In the genomic region with DNA sequence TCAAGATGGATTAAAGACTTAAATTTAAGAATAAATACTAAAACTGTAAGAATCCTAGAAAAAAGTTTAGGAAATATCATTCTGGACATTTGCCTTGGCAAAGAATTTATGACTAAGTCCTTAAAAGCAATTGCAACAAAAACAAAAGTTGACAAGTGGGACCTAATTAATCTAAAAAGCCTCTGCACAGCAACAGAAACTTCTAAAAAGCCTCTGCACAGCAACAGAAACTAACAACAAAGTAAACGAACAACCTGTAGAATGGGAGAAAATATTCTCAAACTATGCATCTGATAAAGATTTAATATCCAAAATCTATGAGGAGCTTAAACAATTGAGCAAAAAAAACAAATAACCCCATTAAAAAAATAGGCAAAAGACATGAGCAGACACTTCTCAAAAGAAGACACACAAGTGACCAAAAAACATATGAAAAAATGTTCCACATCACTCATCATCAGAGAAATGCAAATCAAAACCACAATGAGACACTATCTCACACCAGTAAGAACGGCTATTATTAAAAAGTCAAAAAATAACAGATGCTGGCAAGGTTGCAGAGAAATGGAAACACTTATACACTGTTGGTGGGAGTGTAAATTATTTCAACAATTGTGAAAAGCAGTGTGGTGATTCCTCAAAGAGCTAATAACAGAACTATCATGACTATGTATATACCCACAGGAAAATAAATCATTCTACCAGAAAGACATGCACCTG, we compare ENCODE assay signal across 15 cellular contexts. TPM values are rescaled to one million over a fixed set of nuclear protein-coding genes. Genes with fewer than 3 reads are reported as not detected.
DNase-seq lines count a peak whose midpoint lies in the region; ATAC-seq lines count a peak whose summit lies in the region.
"Had no signal": no experiment of that assay in that cellular context is flagged by ENCODE, and none has a peak within 500 bp of the region (broad histone marks: within the 10 kb centered on the region; RNA-seq: fewer than 3 reads in every experiment).

No MANE protein-coding gene starts in this region.

- H3K9me3 Mint-ChIP-seq in activated T-helper 2 cell treated with anti-CD3 and anti-CD28 coated beads, Interferon-gamma antibody, Interleukin-2, Interleukin-4, amounts not matched to agents 10 μg/mL and 5 μg/mL and 100 μg/mL, durations not matched to agents 14 hours and 24 hours and 36 hours: no peaks in the 10 kb centered on the region

- H3K4me1 Mint-ChIP-seq in activated T-helper 2 cell treated with anti-CD3 and anti-CD28 coated beads, Interferon-gamma antibody, Interleukin-2, Interleukin-4, amounts not matched to agents 10 μg/mL and 5 μg/mL and 100 μg/mL, durations not matched to agents 14 hours and 24 hours and 36 hours (ENCODE audit: low read depth): no peaks in the 10 kb centered on the region

- ATAC-seq in GM18519 (IDR thresholded peaks at IDR 0.05; ENCODE audit: low FRiP score, unreplicated experiment) (peak; percentile 44), GM21367 (IDR thresholded peaks at IDR 0.05; ENCODE audit: unreplicated experiment) (peak; percentile 44), HG02884 (IDR thresholded peaks at IDR 0.05; ENCODE audit: unreplicated experiment) (peak; percentile 70), HG03469 (IDR thresholded peaks at IDR 0.05; ENCODE audit: unreplicated experiment) (peak; percentile 42)

- intact Hi-C loops in activated T-helper 2 cell treated with anti-CD3 and anti-CD28 coated beads, Interferon-gamma antibody, Interleukin-2, Interleukin-4, amounts not matched to agents 10 μg/mL and 5 μg/mL and 100 μg/mL, durations not matched to agents 14 hours and 24 hours and 36 hours (cut with micrococcal nuclease): no loop called here
- intact Hi-C loops in cardiac septum (cut with DNase I): no loop called here

- H3K36me3 Mint-ChIP-seq in activated T-helper 2 cell treated with anti-CD3 and anti-CD28 coated beads, Interferon-gamma antibody, Interleukin-2, Interleukin-4, amounts not matched to agents 10 μg/mL and 5 μg/mL and 100 μg/mL, durations not matched to agents 14 hours and 24 hours and 36 hours (ENCODE audit: low read depth): no peaks in the 10 kb centered on the region

- no peaks in the 10 kb centered on the region for H3K27me3 Mint-ChIP-seq in activated T-helper 2 cell treated with anti-CD3 and anti-CD28 coated beads, Interferon-gamma antibody, Interleukin-2, Interleukin-4, amounts not matched to agents 10 μg/mL and 5 μg/mL and 100 μg/mL, durations not matched to agents 14 hours and 24 hours and 36 hours (ENCODE audit: low read depth)

- no peak overlapping the region for H3K4me3 Mint-ChIP-seq in activated T-helper 2 cell treated with anti-CD3 and anti-CD28 coated beads, Interferon-gamma antibody, Interleukin-2, Interleukin-4, amounts not matched to agents 10 μg/mL and 5 μg/mL and 100 μg/mL, durations not matched to agents 14 hours and 24 hours and 36 hours (ENCODE audit: low read depth)

- no peak for DNase-seq in activated T-helper 2 cell treated with anti-CD3 and anti-CD28 coated beads, Interferon-gamma antibody, Interleukin-2, Interleukin-4, amounts not matched to agents 10 μg/mL and 5 μg/mL and 100 μg/mL, durations not matched to agents 14 hours and 24 hours and 36 hours (ENCODE audit: low spot score)
- no peak for DNase-seq in activated gamma-delta T cell treated with Interleukin-2 at 50 U/mL for 16 hours
- no peak for DNase-seq in activated naive CD4-positive, alpha-beta T cell (lab: John Stamatoyannopoulos, UW)
- DNase-seq in cardiac septum (ENCODE audit: low spot score): no peak
- DNase-seq: activated T-cell treated with anti-CD3 and anti-CD28 coated beads for 4 hours; DND-41; kidney; stimulated activated CD4-positive, alpha-beta T cell treated with anti-CD3 and anti-CD28 coated beads, Interleukin-4, amount 100 ng/mL, for 1 hour; stimulated activated naive CD4-positive, alpha-beta T cell treated with Interleukin-2 at 50 U/mL for 16 hours had no signal

- no peak overlapping the region for H3K27ac Mint-ChIP-seq in activated T-helper 2 cell treated with anti-CD3 and anti-CD28 coated beads, Interferon-gamma antibody, Interleukin-2, Interleukin-4, amounts not matched to agents 10 μg/mL and 5 μg/mL and 100 μg/mL, durations not matched to agents 14 hours and 24 hours and 36 hours

RNA-seq across cellular contexts. Expression of a gene that starts 5.5 kb away (rescaled TPM):
- not detected in 2 replicates for total RNA-seq in activated T-helper 2 cell treated with anti-CD3 and anti-CD28 coated beads, Interferon-gamma antibody, Interleukin-2, Interleukin-4, amounts not matched to agents 10 μg/mL and 5 μg/mL and 100 μg/mL, durations not matched to agents 14 hours and 24 hours and 36 hours
- not detected for total RNA-seq in cardiac septum
- total RNA-seq: ascending aorta, fibroblast of villous mesenchyme, kidney had no signal

RNA-seq across cellular contexts. Expression of a gene that starts 9.3 kb away (rescaled TPM):
- not detected in 2 replicates for total RNA-seq in activated T-helper 2 cell treated with anti-CD3 and anti-CD28 coated beads, Interferon-gamma antibody, Interleukin-2, Interleukin-4, amounts not matched to agents 10 μg/mL and 5 μg/mL and 100 μg/mL, durations not matched to agents 14 hours and 24 hours and 36 hours
- total RNA-seq in cardiac septum: not detected
- total RNA-seq: ascending aorta, fibroblast of villous mesenchyme, kidney had no signal

RNA-seq across cellular contexts. Expression of a gene that starts 31.7 kb away (rescaled TPM):
- total RNA-seq in activated T-helper 2 cell treated with anti-CD3 and anti-CD28 coated beads, Interferon-gamma antibody, Interleukin-2, Interleukin-4, amounts not matched to agents 10 μg/mL and 5 μg/mL and 100 μg/mL, durations not matched to agents 14 hours and 24 hours and 36 hours: not detected in 2 replicates
- total RNA-seq in cardiac septum: not detected
- total RNA-seq: ascending aorta, fibroblast of villous mesenchyme, kidney had no signal

RNA-seq across cellular contexts. Expression of a gene that starts 57.4 kb away (rescaled TPM):
- not detected in 2 replicates for total RNA-seq in activated T-helper 2 cell treated with anti-CD3 and anti-CD28 coated beads, Interferon-gamma antibody, Interleukin-2, Interleukin-4, amounts not matched to agents 10 μg/mL and 5 μg/mL and 100 μg/mL, durations not matched to agents 14 hours and 24 hours and 36 hours
- not detected for total RNA-seq in cardiac septum
- total RNA-seq: ascending aorta, fibroblast of villous mesenchyme, kidney had no signal
